19 cellular contexts compared by ENCODE assay signal in genomic region chr2:181948227-181948626, GRCh38. TPM values are rescaled to one million over a fixed set of nuclear protein-coding genes. Genes with fewer than 3 reads are reported as not detected.
"Had no signal": no experiment of that assay in that cellular context is flagged by ENCODE, and none has a peak within 500 bp of the region (broad histone marks: within the 10 kb centered on the region; RNA-seq: fewer than 3 reads in every experiment).

No MANE protein-coding gene starts in this region.

- H3K36me3 ChIP-seq: ascending aorta, lower lobe of right lung, tibial nerve, WERI-Rb-1 had no signal

- H3K27ac Mint-ChIP-seq: activated CD4-positive, alpha-beta T cell treated with anti-CD3 and anti-CD28 coated beads for 36 hours; activated CD8-positive, alpha-beta T cell treated with anti-CD3 and anti-CD28 coated beads for 36 hours; activated naive CD8-positive, alpha-beta T cell treated with anti-CD3 and anti-CD28 coated beads, Interleukin-2, amount 50 U/mL, for 24 hours; activated T-helper 1 cell treated with anti-CD3 and anti-CD28 coated beads, Interleukin-12 subunit alpha, Interleukin-12 subunit beta, Interleukin-2, Interleukin-4 antibody, amounts not matched to agents 30 ng/mL and 10 ng/mL and 1 ng/mL, durations not matched to agents 14 hours and 24 hours and 36 hours; naive thymus-derived CD4-positive, alpha-beta T cell; stimulated activated memory B cell treated with anti-CD40 and anti-IgM and Interleukin-4, amounts not matched to agents 10 μg/mL and 1 μg/mL and 100 μg/mL, for 72 hours had no signal

- H3K36me3 Mint-ChIP-seq: naive thymus-derived CD4-positive, alpha-beta T cell; stimulated activated memory B cell treated with anti-CD40 and anti-IgM and Interleukin-4, amounts not matched to agents 10 μg/mL and 1 μg/mL and 100 μg/mL, for 72 hours had no signal

- H3K4me1 ChIP-seq: lower lobe of right lung, tibial nerve had no signal

- H3K4me3 Mint-ChIP-seq: activated CD4-positive, alpha-beta T cell treated with anti-CD3 and anti-CD28 coated beads for 36 hours; activated CD8-positive, alpha-beta T cell treated with anti-CD3 and anti-CD28 coated beads for 36 hours; activated naive CD8-positive, alpha-beta T cell treated with anti-CD3 and anti-CD28 coated beads, Interleukin-2, amount 50 U/mL, for 24 hours; activated T-helper 1 cell treated with anti-CD3 and anti-CD28 coated beads, Interleukin-12 subunit alpha, Interleukin-12 subunit beta, Interleukin-2, Interleukin-4 antibody, amounts not matched to agents 30 ng/mL and 10 ng/mL and 1 ng/mL, durations not matched to agents 14 hours and 24 hours and 36 hours; naive thymus-derived CD4-positive, alpha-beta T cell; stimulated activated memory B cell treated with anti-CD40 and anti-IgM and Interleukin-4, amounts not matched to agents 10 μg/mL and 1 μg/mL and 100 μg/mL, for 72 hours had no signal

- H3K4me3 ChIP-seq: ascending aorta, lower lobe of right lung, tibial nerve had no signal

- H3K27ac ChIP-seq: ascending aorta, lower lobe of right lung, tibial nerve, WERI-Rb-1 had no signal

- DNase-seq: activated CD4-positive, alpha-beta T cell treated with anti-CD3 and anti-CD28 coated beads for 36 hours; activated CD8-positive, alpha-beta memory T cell treated with anti-CD3 and anti-CD28 coated beads, Interleukin-2, amount 50 U/mL, for 4 hours; activated CD8-positive, alpha-beta T cell treated with anti-CD3 and anti-CD28 coated beads for 36 hours; activated naive CD4-positive, alpha-beta T cell treated with Interleukin-2 at 50 U/mL for 16 hours; activated naive CD8-positive, alpha-beta T cell treated with anti-CD3 and anti-CD28 coated beads, Interleukin-2, amount 50 U/mL, for 24 hours; cortex of kidney; effector CD8-positive, alpha-beta T cell; hypothalamus; left cardiac atrium; lower lobe of right lung; naive thymus-derived CD4-positive, alpha-beta T cell; posterior cingulate gyrus; small intestine; T-helper 1 cell; WERI-Rb-1 had no signal

- H3K27me3 ChIP-seq: ascending aorta, tibial nerve had no signal

- H3K9me3 Mint-ChIP-seq: activated CD8-positive, alpha-beta T cell treated with anti-CD3 and anti-CD28 coated beads for 36 hours; activated naive CD8-positive, alpha-beta T cell treated with anti-CD3 and anti-CD28 coated beads, Interleukin-2, amount 50 U/mL, for 24 hours; activated T-helper 1 cell treated with anti-CD3 and anti-CD28 coated beads, Interleukin-12 subunit alpha, Interleukin-12 subunit beta, Interleukin-2, Interleukin-4 antibody, amounts not matched to agents 30 ng/mL and 10 ng/mL and 1 ng/mL, durations not matched to agents 14 hours and 24 hours and 36 hours; naive thymus-derived CD4-positive, alpha-beta T cell; stimulated activated memory B cell treated with anti-CD40 and anti-IgM and Interleukin-4, amounts not matched to agents 10 μg/mL and 1 μg/mL and 100 μg/mL, for 72 hours had no signal

- ATAC-seq: activated CD4-positive, alpha-beta T cell treated with anti-CD3 and anti-CD28 coated beads for 36 hours; activated CD8-positive, alpha-beta T cell treated with anti-CD3 and anti-CD28 coated beads for 36 hours; activated naive CD8-positive, alpha-beta T cell treated with anti-CD3 and anti-CD28 coated beads, Interleukin-2, amount 50 U/mL, for 24 hours; left cardiac atrium; lower lobe of right lung; naive thymus-derived CD4-positive, alpha-beta T cell; stimulated activated memory B cell treated with anti-CD40 and anti-IgM and Interleukin-4, amounts not matched to agents 10 μg/mL and 1 μg/mL and 100 μg/mL, for 72 hours had no signal

- H3K4me1 Mint-ChIP-seq: activated naive CD8-positive, alpha-beta T cell treated with anti-CD3 and anti-CD28 coated beads, Interleukin-2, amount 50 U/mL, for 24 hours; stimulated activated memory B cell treated with anti-CD40 and anti-IgM and Interleukin-4, amounts not matched to agents 10 μg/mL and 1 μg/mL and 100 μg/mL, for 72 hours had no signal

- H3K9me3 ChIP-seq: ascending aorta, lower lobe of right lung, tibial nerve had no signal

RNA-seq across cellular contexts. Expression of gene PPP1R1C, which starts 37.4 kb away (rescaled TPM):
- total RNA-seq: activated CD4-positive, alpha-beta T cell treated with anti-CD3 and anti-CD28 coated beads for 36 hours; activated CD8-positive, alpha-beta T cell treated with anti-CD3 and anti-CD28 coated beads for 36 hours; activated T-helper 1 cell treated with anti-CD3 and anti-CD28 coated beads, Interleukin-12 subunit alpha, Interleukin-12 subunit beta, Interleukin-2, Interleukin-4 antibody, amounts not matched to agents 30 ng/mL and 10 ng/mL and 1 ng/mL, durations not matched to agents 14 hours and 24 hours and 36 hours; ascending aorta; naive thymus-derived CD4-positive, alpha-beta T cell had no signal
- polyA plus RNA-seq: naive thymus-derived CD4-positive, alpha-beta T cell had no signal
